Comparison of ENCODE assay signal across 20 cellular contexts in genomic region chr6:30287139-30287538, GRCh38.
"Had no signal": no experiment of that assay in that cellular context is flagged by ENCODE, and none has a peak within 500 bp of the region (broad histone marks: within the 10 kb centered on the region; RNA-seq: fewer than 3 reads in every experiment).

No MANE protein-coding gene starts in this region.

- H3K4me1 ChIP-seq: colonic mucosa, esophagus muscularis mucosa, foreskin keratinocyte, gastroesophageal sphincter, heart left ventricle, left lung, lower lobe of right lung had no signal

- H3K79me2 ChIP-seq: hepatocyte had no signal

- H2AFZ ChIP-seq: hepatocyte had no signal

- DNase-seq: colonic mucosa; cortex of kidney; effector CD8-positive, alpha-beta T cell; effector memory CD8-positive, alpha-beta T cell; foreskin keratinocyte; heart left ventricle; hypothalamus; immature natural killer cell; islet precursor cell; kidney; kidney glomerular epithelial cell; left lung; left ventricle myocardium superior; lower lobe of right lung; mesenchymal stem cell had no signal

- H3K4me3 ChIP-seq: colonic mucosa, esophagus muscularis mucosa, gastroesophageal sphincter, heart left ventricle, hepatocyte, left lung, lower lobe of right lung had no signal

- H3K27me3 Mint-ChIP-seq: dendritic cell treated with granulocyte-macrophage colony-stimulating factor and Interleukin-4, amounts not matched to agents 40 ng/mL and 50 ng/mL, for 4 days; effector memory CD8-positive, alpha-beta T cell had no signal

- H3K36me3 ChIP-seq: colonic mucosa had no signal

- ATAC-seq: effector memory CD8-positive, alpha-beta T cell; foreskin keratinocyte; gastroesophageal sphincter; heart left ventricle; left lung; left ventricle myocardium superior; lower lobe of right lung had no signal

- H3K27ac ChIP-seq: colonic mucosa, esophagus muscularis mucosa, foreskin keratinocyte, gastroesophageal sphincter, heart left ventricle, hepatocyte, left lung, lower lobe of right lung had no signal

- H3K27ac Mint-ChIP-seq: dendritic cell treated with granulocyte-macrophage colony-stimulating factor and Interleukin-4, amounts not matched to agents 40 ng/mL and 50 ng/mL, for 4 days; effector memory CD8-positive, alpha-beta T cell; immature natural killer cell; mesothelial cell of epicardium had no signal

- H3K4me1 Mint-ChIP-seq: mesothelial cell of epicardium had no signal

- H3K4me3 Mint-ChIP-seq: dendritic cell treated with granulocyte-macrophage colony-stimulating factor and Interleukin-4, amounts not matched to agents 40 ng/mL and 50 ng/mL, for 4 days; effector memory CD8-positive, alpha-beta T cell; immature natural killer cell; mesothelial cell of epicardium had no signal

- H3K27me3 ChIP-seq: colonic mucosa, esophagus muscularis mucosa, foreskin keratinocyte, gastroesophageal sphincter, heart left ventricle, hepatocyte, left lung had no signal

- H3K4me2 ChIP-seq: hepatocyte had no signal
